ENCODE assay signal across 7 cellular contexts in the genomic region with DNA sequence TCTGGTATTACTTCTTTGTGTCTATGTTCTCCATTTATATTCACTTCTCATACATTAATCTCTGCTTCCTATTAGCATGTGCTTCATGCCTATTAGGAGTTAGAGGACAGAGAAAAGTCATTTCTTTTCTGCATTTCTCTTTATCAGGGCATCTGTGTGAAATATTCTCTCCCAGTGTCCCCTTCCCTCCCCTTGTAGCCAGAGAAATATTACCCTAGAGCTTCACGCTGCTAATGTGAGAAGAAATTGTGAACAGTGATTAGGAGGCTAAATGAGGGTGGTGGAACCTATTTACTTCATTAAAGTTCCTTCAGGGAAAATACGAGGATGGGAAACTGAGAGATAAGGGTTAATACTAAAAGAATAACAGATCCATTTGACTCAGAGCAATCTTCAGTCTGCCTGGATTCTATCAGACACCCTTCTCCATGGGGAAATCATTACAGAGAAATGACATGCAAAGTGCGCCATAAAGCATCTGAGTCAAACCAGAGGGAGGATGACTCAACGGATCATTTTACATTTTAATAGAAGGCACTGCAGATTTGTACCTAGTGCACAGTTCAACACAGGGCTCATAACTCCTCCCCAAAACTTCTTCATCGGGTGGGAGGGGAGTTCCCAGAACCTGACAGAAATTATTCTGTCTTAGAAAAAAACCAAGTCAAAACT.
A peak's percentile ranks its signal among the peaks of the same experiment; 100 is the strongest.
DNase-seq lines count a peak whose midpoint lies in the region; TF ChIP-seq lines count a peak whose summit lies in the region.

No MANE protein-coding gene starts in this region.

- H3K9ac ChIP-seq in endodermal cell (ENCODE audit: extremely low read depth, low read length, poor library complexity, severe bottlenecking): no peak overlapping the region

- H3K27me3 Mint-ChIP-seq in endodermal cell (ENCODE audit: insufficient read depth): no peaks in the 10 kb centered on the region
- H3K27me3 Mint-ChIP-seq in nephron progenitor cell (ENCODE audit: low read depth, poor library complexity): peaks cover 4% of the 10 kb centered on the region

- H3K9me3 Mint-ChIP-seq in endodermal cell: no peaks in the 10 kb centered on the region
- no peaks in the 10 kb centered on the region for H3K9me3 Mint-ChIP-seq in nephron progenitor cell

- no peaks in the 10 kb centered on the region for H3K36me3 ChIP-seq in endodermal cell (ENCODE audit: control insufficient read depth, insufficient read depth, low read length)

- H3K4me3 Mint-ChIP-seq in endodermal cell (no peak overlapping the region), nephron progenitor cell (no peak overlapping the region)

- peaks cover 9% of the 10 kb centered on the region for H3K4me1 Mint-ChIP-seq in endodermal cell
- H3K4me1 Mint-ChIP-seq in nephron progenitor cell: peaks cover 22% of the 10 kb centered on the region

- no peak overlapping the region for H3K4me3 ChIP-seq in endodermal cell (ENCODE audit: low read length)

- peak overlapping the region; percentile 40 for H3K27ac ChIP-seq in endodermal cell (ENCODE audit: low read depth, low read length)

- H3K4me1 ChIP-seq in endodermal cell (ENCODE audit: control insufficient read depth, insufficient read depth, low read length): no peaks in the 10 kb centered on the region

- H3K27me3 ChIP-seq in endodermal cell (ENCODE audit: control insufficient read depth, insufficient read depth, low read length, poor library complexity, severe bottlenecking): no peaks in the 10 kb centered on the region

- H3K36me3 Mint-ChIP-seq in endodermal cell (ENCODE audit: low read depth) (no peaks in the 10 kb centered on the region), nephron progenitor cell (ENCODE audit: low read depth) (peaks cover 5% of the 10 kb centered on the region)

- WGBS in endodermal cell (ENCODE audit: insufficient coverage in 1 of 2, insufficient read length in 1 of 2), 2 experiments: 88 to 94% methylated on average over 3 to 5 of the region's 5 CpGs

- DNase-seq in HCEC 1CT (peak; percentile 68), endodermal cell (no peak), ureter (ENCODE audit: low spot score) (no peak), nephron progenitor cell (no peak), DMS114 treated with DMSO at 0.1 percent for 48 hours (lab: John Stamatoyannopoulos, UW; ENCODE audit: unreplicated experiment) (no peak)
- DNase-seq in stimulated activated CD4-positive, alpha-beta T cell treated with anti-CD3 and anti-CD28 coated beads, Interleukin-15, amount 100 ng/mL, for 24 hours: peak; percentile 71

- TF ChIP-seq CTCF in endodermal cell (conservative IDR thresholded peaks at IDR 0.05) (no peak), nephron progenitor cell (IDR thresholded peaks at IDR 0.05) (no peak)

- H3K27ac Mint-ChIP-seq in endodermal cell: no peak overlapping the region
- no peak overlapping the region for H3K27ac Mint-ChIP-seq in nephron progenitor cell

- H3K9me3 ChIP-seq in endodermal cell (ENCODE audit: control insufficient read depth, low read length): no peaks in the 10 kb centered on the region

TF ChIP-seq in PFSK-1, 5 proteins besides CTCF, POLR2A, EP300 and RAD21:
- TF ChIP-seq POLR2AphosphoS5 (IDR thresholded peaks at IDR 0.05; ENCODE audit: low read depth, low read length) (0 out of 2 replicates have a peak, but pooled peaks have one; percentile 47), TAF1 (IDR thresholded peaks at IDR 0.05; ENCODE audit: borderline replicate concordance, insufficient read depth, low read length) (peak; percentile 56; the same call in 1 of the 2 replicates), FOXP2 (optimal IDR thresholded peaks at IDR 0.05; ENCODE audit: borderline replicate concordance, extremely low read depth, extremely low read length, insufficient read depth) (no peak), SIN3A (IDR thresholded peaks at IDR 0.05; ENCODE audit: borderline replicate concordance, insufficient read depth, low read length) (no peak)
- TF ChIP-seq, protein P1, sequence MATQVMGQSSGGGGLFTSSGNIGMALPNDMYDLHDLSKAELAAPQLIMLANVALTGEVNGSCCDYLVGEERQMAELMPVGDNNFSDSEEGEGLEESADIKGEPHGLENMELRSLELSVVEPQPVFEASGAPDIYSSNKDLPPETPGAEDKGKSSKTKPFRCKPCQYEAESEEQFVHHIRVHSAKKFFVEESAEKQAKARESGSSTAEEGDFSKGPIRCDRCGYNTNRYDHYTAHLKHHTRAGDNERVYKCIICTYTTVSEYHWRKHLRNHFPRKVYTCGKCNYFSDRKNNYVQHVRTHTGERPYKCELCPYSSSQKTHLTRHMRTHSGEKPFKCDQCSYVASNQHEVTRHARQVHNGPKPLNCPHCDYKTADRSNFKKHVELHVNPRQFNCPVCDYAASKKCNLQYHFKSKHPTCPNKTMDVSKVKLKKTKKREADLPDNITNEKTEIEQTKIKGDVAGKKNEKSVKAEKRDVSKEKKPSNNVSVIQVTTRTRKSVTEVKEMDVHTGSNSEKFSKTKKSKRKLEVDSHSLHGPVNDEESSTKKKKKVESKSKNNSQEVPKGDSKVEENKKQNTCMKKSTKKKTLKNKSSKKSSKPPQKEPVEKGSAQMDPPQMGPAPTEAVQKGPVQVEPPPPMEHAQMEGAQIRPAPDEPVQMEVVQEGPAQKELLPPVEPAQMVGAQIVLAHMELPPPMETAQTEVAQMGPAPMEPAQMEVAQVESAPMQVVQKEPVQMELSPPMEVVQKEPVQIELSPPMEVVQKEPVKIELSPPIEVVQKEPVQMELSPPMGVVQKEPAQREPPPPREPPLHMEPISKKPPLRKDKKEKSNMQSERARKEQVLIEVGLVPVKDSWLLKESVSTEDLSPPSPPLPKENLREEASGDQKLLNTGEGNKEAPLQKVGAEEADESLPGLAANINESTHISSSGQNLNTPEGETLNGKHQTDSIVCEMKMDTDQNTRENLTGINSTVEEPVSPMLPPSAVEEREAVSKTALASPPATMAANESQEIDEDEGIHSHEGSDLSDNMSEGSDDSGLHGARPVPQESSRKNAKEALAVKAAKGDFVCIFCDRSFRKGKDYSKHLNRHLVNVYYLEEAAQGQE (IDR thresholded peaks at IDR 0.05; ENCODE audit: insufficient read depth in 1 of 2, low read depth in 2 of 2, low read length in 2 of 2): 0 out of 4 replicates have a peak, but pooled peaks of 1 of the 2 experiments have one; percentile 22

Comparison
In these comparisons a context has a peak if more than half of its experiments do, and no peak if none do; other contexts are left out.
1. DNase-seq: peak in HCEC 1CT (single experiment) and stimulated activated CD4-positive, alpha-beta T cell treated with anti-CD3 and anti-CD28 coated beads, Interleukin-15, amount 100 ng/mL, for 24 hours (single experiment); none in endodermal cell (single experiment), ureter (single experiment), nephron progenitor cell (single experiment) and DMS114 treated with DMSO at 0.1 percent for 48 hours (single experiment).